ENCODE assay signal across 8 cellular contexts in genomic region chrX:13652256-13653021, GRCh38. TPM values are rescaled to one million over a fixed set of nuclear protein-coding genes. Genes with fewer than 3 reads are reported as not detected.
DNase-seq lines count a peak whose midpoint lies in the region; ATAC-seq and TF ChIP-seq lines count a peak whose summit lies in the region.

No MANE protein-coding gene starts in this region.

- H3K4me1 Mint-ChIP-seq in activated naive CD8-positive, alpha-beta T cell treated with anti-CD3 and anti-CD28 coated beads for 36 hours, result peaks cover 3% of the 10 kb centered on the region

- no peaks in the 10 kb centered on the region for H3K9me3 Mint-ChIP-seq in activated naive CD8-positive, alpha-beta T cell treated with anti-CD3 and anti-CD28 coated beads for 36 hours

- peak overlapping the region; percentile 57 for H3K4me3 ChIP-seq in GM06990 (replicated peaks; ENCODE audit: low read depth, low read length)

- TF ChIP-seq CTCF in GM06990 (IDR thresholded peaks at IDR 0.05; ENCODE audit: insufficient read depth, low read length, poor library complexity, severe bottlenecking), result no peak

- no peaks in the 10 kb centered on the region for H3K27me3 ChIP-seq in GM06990 (replicated peaks; ENCODE audit: control insufficient read depth, insufficient read depth, low read length)

- peak overlapping the region; percentile 91 for H3K27ac Mint-ChIP-seq in activated naive CD8-positive, alpha-beta T cell treated with anti-CD3 and anti-CD28 coated beads for 36 hours

- no peaks in the 10 kb centered on the region for H3K27me3 Mint-ChIP-seq in activated naive CD8-positive, alpha-beta T cell treated with anti-CD3 and anti-CD28 coated beads for 36 hours

- H3K4me3 Mint-ChIP-seq in activated naive CD8-positive, alpha-beta T cell treated with anti-CD3 and anti-CD28 coated beads for 36 hours, result peak overlapping the region; percentile 84

- peak overlapping the region; percentile 76 for H3K27ac ChIP-seq in temporal lobe (ENCODE audit: low read depth, low read length)

- H3K36me3 Mint-ChIP-seq in activated naive CD8-positive, alpha-beta T cell treated with anti-CD3 and anti-CD28 coated beads for 36 hours, result no peaks in the 10 kb centered on the region

- peaks cover 2% of the 10 kb centered on the region for H3K36me3 ChIP-seq in GM06990 (ENCODE audit: control insufficient read depth, insufficient read depth, low read length)

- peak; percentile 0 for ATAC-seq in HG03354 (IDR thresholded peaks at IDR 0.05; ENCODE audit: poor library complexity, severe bottlenecking, unreplicated experiment)

- no peak for DNase-seq in GM06990 (ENCODE audit: extremely low read depth, insufficient read length)
- DNase-seq in activated naive CD8-positive, alpha-beta T cell treated with anti-CD3 and anti-CD28 coated beads for 36 hours, result no peak
- peak; percentile 95 for DNase-seq in iris pigment epithelial cell (ENCODE audit: low read depth)
- DNase-seq in AML-193 (lab: John Stamatoyannopoulos, UW), result no peak
- DNase-seq in SK-N-DZ (ENCODE audit: low spot score), result no peak
- DNase-seq in midbrain (lab: John Stamatoyannopoulos, UW), result no peak

RNA-seq across cellular contexts. Expression of gene TCEANC, which starts 0.5 kb away (rescaled TPM):
- under 1 TPM; 0.84 to 0.89 TPM for total RNA-seq in activated naive CD8-positive, alpha-beta T cell treated with anti-CD3 and anti-CD28 coated beads for 36 hours
- 9.3 TPM for total RNA-seq in temporal lobe
- polyA plus RNA-seq in SK-N-DZ (2014; cell fraction: cytosol; rRNA removed), result 2.2 and 2.5 TPM in 2 replicates
- 1.0 and 5.1 TPM in 2 replicates for polyA plus RNA-seq in SK-N-DZ (2014; cell fraction: nucleus; rRNA removed)

RNA-seq across cellular contexts. Expression of gene RAB9A, which starts 36.5 kb away (rescaled TPM):
- 10 to 100 TPM; 33.8 to 36.4 TPM for total RNA-seq in activated naive CD8-positive, alpha-beta T cell treated with anti-CD3 and anti-CD28 coated beads for 36 hours
- total RNA-seq in temporal lobe, result 20.4 TPM
- 19.4 and 20.2 TPM in 2 replicates for polyA plus RNA-seq in SK-N-DZ (2014; cell fraction: cytosol; rRNA removed)
- 5.5 and 14.3 TPM in 2 replicates for polyA plus RNA-seq in SK-N-DZ (2014; cell fraction: nucleus; rRNA removed)
